8 cellular contexts compared by ENCODE assay signal in genomic region chr7:73738220-73738611, GRCh38. TPM values are rescaled to one million over a fixed set of nuclear protein-coding genes. Genes with fewer than 3 reads are reported as not detected.
A peak's percentile ranks its signal among the peaks of the same experiment; 100 is the strongest.
DNase-seq lines count a peak whose midpoint lies in the region; TF ChIP-seq lines count a peak whose summit lies in the region.

No MANE protein-coding gene starts in this region.

- H3K27me3 ChIP-seq in esophagus squamous epithelium: no peaks in the 10 kb centered on the region
- H3K27me3 ChIP-seq in stomach smooth muscle (ENCODE audit: control insufficient read depth in 1 of 2, insufficient read depth in 2 of 2, low read length in 2 of 2): no peaks in the 10 kb centered on the region

- DNase-seq in ELF-1 (ENCODE audit: low read depth, low spot score) (peak; percentile 36), HFF-Myc (ENCODE audit: extremely low read depth, low read depth) (no peak), NOMO-1 (lab: John Stamatoyannopoulos, UW; ENCODE audit: unreplicated experiment in 2 of 2) (peak; percentile 80 to 86), esophagus squamous epithelium (lab: John Stamatoyannopoulos, UW) (no peak), myocyte (ENCODE audit: low read depth) (peak; percentile 63), T1000 (lab: John Stamatoyannopoulos, UW) (no peak)
- DNase-seq in activated T-helper 1 cell treated with anti-CD3 and anti-CD28 coated beads, Interleukin-12 subunit alpha, Interleukin-12 subunit beta, Interleukin-2, Interleukin-4 antibody, amounts not matched to agents 30 ng/mL and 10 ng/mL and 1 ng/mL, durations not matched to agents 14 hours and 24 hours and 36 hours (ENCODE audit: low spot score): peak; percentile 28

- H3K9me3 ChIP-seq in esophagus squamous epithelium (no peaks in the 10 kb centered on the region), stomach smooth muscle (ENCODE audit: control insufficient read depth in 2 of 2, low read length in 2 of 2) (no peaks in the 10 kb centered on the region)

- H3K4me3 ChIP-seq in HFF-Myc (replicated peaks; ENCODE audit: low read depth, low read length) (peak overlapping the region; percentile 84), esophagus squamous epithelium (peak overlapping the region; percentile 72 to 86 (median 79)), stomach smooth muscle (ENCODE audit: low read length in 2 of 2) (peak overlapping the region; percentile 73 to 90)

- H3K36me3 ChIP-seq in esophagus squamous epithelium (peaks cover 0 to 23% (median 7%) of the 10 kb centered on the region in 3 donors), stomach smooth muscle (ENCODE audit: control insufficient read depth in 2 of 2, insufficient read depth in 2 of 2, low read length in 2 of 2) (peaks cover 2 to 9% of the 10 kb centered on the region in 2 donors)

- no peaks in the 10 kb centered on the region for H3K36me3 Mint-ChIP-seq in activated T-helper 1 cell treated with anti-CD3 and anti-CD28 coated beads, Interleukin-12 subunit alpha, Interleukin-12 subunit beta, Interleukin-2, Interleukin-4 antibody, amounts not matched to agents 30 ng/mL and 10 ng/mL and 1 ng/mL, durations not matched to agents 14 hours and 24 hours and 36 hours (ENCODE audit: low read depth)

- H3K4me3 Mint-ChIP-seq in activated T-helper 1 cell treated with anti-CD3 and anti-CD28 coated beads, Interleukin-12 subunit alpha, Interleukin-12 subunit beta, Interleukin-2, Interleukin-4 antibody, amounts not matched to agents 30 ng/mL and 10 ng/mL and 1 ng/mL, durations not matched to agents 14 hours and 24 hours and 36 hours: peak overlapping the region; percentile 94

- WGBS in esophagus squamous epithelium, 2 donors: 0 to 1% methylated on average over 2 to 12 of the region's 24 CpGs

- H3K4me1 Mint-ChIP-seq in activated T-helper 1 cell treated with anti-CD3 and anti-CD28 coated beads, Interleukin-12 subunit alpha, Interleukin-12 subunit beta, Interleukin-2, Interleukin-4 antibody, amounts not matched to agents 30 ng/mL and 10 ng/mL and 1 ng/mL, durations not matched to agents 14 hours and 24 hours and 36 hours (ENCODE audit: low read depth): peaks cover 14% of the 10 kb centered on the region

- peaks cover under 1% of the 10 kb centered on the region for H3K27me3 Mint-ChIP-seq in activated T-helper 1 cell treated with anti-CD3 and anti-CD28 coated beads, Interleukin-12 subunit alpha, Interleukin-12 subunit beta, Interleukin-2, Interleukin-4 antibody, amounts not matched to agents 30 ng/mL and 10 ng/mL and 1 ng/mL, durations not matched to agents 14 hours and 24 hours and 36 hours (ENCODE audit: insufficient read depth)

- peak overlapping the region; percentile 93 for H3K27ac Mint-ChIP-seq in activated T-helper 1 cell treated with anti-CD3 and anti-CD28 coated beads, Interleukin-12 subunit alpha, Interleukin-12 subunit beta, Interleukin-2, Interleukin-4 antibody, amounts not matched to agents 30 ng/mL and 10 ng/mL and 1 ng/mL, durations not matched to agents 14 hours and 24 hours and 36 hours

- H3K4me1 ChIP-seq in esophagus squamous epithelium (peaks cover 14 to 64% (median 28%) of the 10 kb centered on the region in 3 donors), stomach smooth muscle (ENCODE audit: control insufficient read depth, insufficient read depth, low read length) (peaks cover 19% of the 10 kb centered on the region)

- TF ChIP-seq POLR2A in esophagus squamous epithelium (IDR thresholded peaks at IDR 0.05): no peak

- H3K9me3 Mint-ChIP-seq in activated T-helper 1 cell treated with anti-CD3 and anti-CD28 coated beads, Interleukin-12 subunit alpha, Interleukin-12 subunit beta, Interleukin-2, Interleukin-4 antibody, amounts not matched to agents 30 ng/mL and 10 ng/mL and 1 ng/mL, durations not matched to agents 14 hours and 24 hours and 36 hours: no peaks in the 10 kb centered on the region

- no peak for TF ChIP-seq CTCF in HFF-Myc (IDR thresholded peaks at IDR 0.05; ENCODE audit: low read depth, low read length, missing control alignments)
- no peak for TF ChIP-seq CTCF in esophagus squamous epithelium (IDR thresholded peaks at IDR 0.05)

- H3K9ac ChIP-seq in stomach smooth muscle (ENCODE audit: low read length in 2 of 2): peak overlapping the region; percentile 66 to 76

- H3K27ac ChIP-seq in esophagus squamous epithelium (peak overlapping the region; percentile 92 to 94 (median 94)), stomach smooth muscle (ENCODE audit: low read length) (peak overlapping the region; percentile 53)

- intact Hi-C loops in activated T-helper 1 cell treated with anti-CD3 and anti-CD28 coated beads, Interleukin-12 subunit alpha, Interleukin-12 subunit beta, Interleukin-2, Interleukin-4 antibody, amounts not matched to agents 30 ng/mL and 10 ng/mL and 1 ng/mL, durations not matched to agents 14 hours and 24 hours and 36 hours (cut with micrococcal nuclease): loop anchor here (1.0 to 10.0 kb wide), 14 partner anchors 20 to 2001 kb away; partner anchors contain the start of genes BAZ1B, BCL7B, BUD23 and DNAJC30
- intact Hi-C loops in esophagus squamous epithelium (cut with DNase I): loop anchor here (10.0 kb wide), 1 partner anchor 117 kb away; no protein-coding TSS in a partner anchor

RNA-seq across cellular contexts. Expression of gene ABHD11, which starts 0.4 kb away (rescaled TPM):
- total RNA-seq in activated T-helper 1 cell treated with anti-CD3 and anti-CD28 coated beads, Interleukin-12 subunit alpha, Interleukin-12 subunit beta, Interleukin-2, Interleukin-4 antibody, amounts not matched to agents 30 ng/mL and 10 ng/mL and 1 ng/mL, durations not matched to agents 14 hours and 24 hours and 36 hours: 18.9 and 24.3 TPM in 2 replicates
- total RNA-seq in esophagus squamous epithelium (10 to 100 TPM in 3 of 4 donors, 1 to 10 TPM in 1; 8.3 to 22.6 (median 19.3) TPM), myocyte (11.7 and 16.4 TPM in 2 replicates)
- polyA plus RNA-seq in myocyte (2012): 17.1 TPM

RNA-seq across cellular contexts. Expression of gene STX1A, which starts 18.7 kb away (rescaled TPM):
- 24.9 and 26.7 TPM in 2 replicates for total RNA-seq in activated T-helper 1 cell treated with anti-CD3 and anti-CD28 coated beads, Interleukin-12 subunit alpha, Interleukin-12 subunit beta, Interleukin-2, Interleukin-4 antibody, amounts not matched to agents 30 ng/mL and 10 ng/mL and 1 ng/mL, durations not matched to agents 14 hours and 24 hours and 36 hours
- total RNA-seq in esophagus squamous epithelium: 1 to 10 TPM in 3 of 4 donors, under 1 TPM in 1; 0.94 to 4.0 (median 1.8) TPM
- 19.3 and 21.6 TPM in 2 replicates for total RNA-seq in myocyte
- 11.2 TPM for polyA plus RNA-seq in myocyte (2012)

RNA-seq across cellular contexts. Expression of gene CLDN3, which starts 31.9 kb away (rescaled TPM):
- total RNA-seq in activated T-helper 1 cell treated with anti-CD3 and anti-CD28 coated beads, Interleukin-12 subunit alpha, Interleukin-12 subunit beta, Interleukin-2, Interleukin-4 antibody, amounts not matched to agents 30 ng/mL and 10 ng/mL and 1 ng/mL, durations not matched to agents 14 hours and 24 hours and 36 hours: not detected in 2 replicates
- total RNA-seq in esophagus squamous epithelium (1 to 10 TPM in 1 of 4 donors, not detected in 3; 1.3 TPM), myocyte (not detected in 2 replicates)
- polyA plus RNA-seq in myocyte (2012): not detected

RNA-seq across cellular contexts. Expression of gene BUD23, which starts 54.8 kb away (rescaled TPM):
- total RNA-seq in activated T-helper 1 cell treated with anti-CD3 and anti-CD28 coated beads, Interleukin-12 subunit alpha, Interleukin-12 subunit beta, Interleukin-2, Interleukin-4 antibody, amounts not matched to agents 30 ng/mL and 10 ng/mL and 1 ng/mL, durations not matched to agents 14 hours and 24 hours and 36 hours: 128 and 138 TPM in 2 replicates
- total RNA-seq in esophagus squamous epithelium (10 to 100 TPM; 24.9 to 44.7 (median 42.6) TPM), myocyte (79.6 and 81.0 TPM in 2 replicates)
- 126 TPM for polyA plus RNA-seq in myocyte (2012)

RNA-seq across cellular contexts. Expression of gene DNAJC30, which starts 55.0 kb away (rescaled TPM):
- total RNA-seq in activated T-helper 1 cell treated with anti-CD3 and anti-CD28 coated beads, Interleukin-12 subunit alpha, Interleukin-12 subunit beta, Interleukin-2, Interleukin-4 antibody, amounts not matched to agents 30 ng/mL and 10 ng/mL and 1 ng/mL, durations not matched to agents 14 hours and 24 hours and 36 hours: 11.2 and 11.6 TPM in 2 replicates
- total RNA-seq in esophagus squamous epithelium (1 to 10 TPM; 2.7 to 5.7 (median 4.8) TPM), myocyte (4.9 and 6.1 TPM in 2 replicates)
- 16.8 TPM for polyA plus RNA-seq in myocyte (2012)

Comparison
In these comparisons a context has a peak if more than half of its experiments do, and no peak if none do; other contexts are left out.
1. DNase-seq: peak in ELF-1 (single experiment), NOMO-1 (2 of 2), activated T-helper 1 cell treated with anti-CD3 and anti-CD28 coated beads, Interleukin-12 subunit alpha, Interleukin-12 subunit beta, Interleukin-2, Interleukin-4 antibody, amounts not matched to agents 30 ng/mL and 10 ng/mL and 1 ng/mL, durations not matched to agents 14 hours and 24 hours and 36 hours (single experiment) and myocyte (single experiment); none in HFF-Myc (single experiment), esophagus squamous epithelium (single experiment) and T1000 (single experiment).
2. Peak in every context shown above with its lines, with median percentiles within 50 percentile points of each other: H3K4me3 ChIP-seq.